ENCODE assay signal across 13 cellular contexts in genomic region chr10:80473096-80473657, GRCh38. TPM values are rescaled to one million over a fixed set of nuclear protein-coding genes. Genes with fewer than 3 reads are reported as not detected.
DNase-seq lines count a peak whose midpoint lies in the region; ATAC-seq and TF ChIP-seq lines count a peak whose summit lies in the region.
"Had no signal": no experiment of that assay in that cellular context is flagged by ENCODE, and none has a peak within 500 bp of the region (broad histone marks: within the 10 kb centered on the region; RNA-seq: fewer than 3 reads in every experiment).

No MANE protein-coding gene starts in this region.

- H3K27ac ChIP-seq in foreskin keratinocyte: peak overlapping the region; percentile 98

- DNase-seq in activated CD4-positive, alpha-beta T cell treated with anti-CD3 and anti-CD28 coated beads for 36 hours: peak; percentile 50
- DNase-seq in activated CD4-positive, alpha-beta T cell treated with anti-CD3 and anti-CD28 coated beads, Interleukin-2, amount 50 U/mL, for 4 hours: no peak
- DNase-seq in activated CD8-positive, alpha-beta T cell treated with anti-CD3 and anti-CD28 coated beads for 36 hours: peak; percentile 37
- DNase-seq in foreskin keratinocyte (no peak), glutamatergic neuron (no peak)
- DNase-seq: activated CD4-positive, alpha-beta T cell treated with anti-CD3 and anti-CD28 coated beads for 48 hours; colonic mucosa; NCI-H1105; PC-3 had no signal

- intact Hi-C loops in activated CD4-positive, alpha-beta T cell treated with anti-CD3 and anti-CD28 coated beads for 36 hours (cut with DNase I, micrococcal nuclease): no loop called here
- intact Hi-C loops in activated CD8-positive, alpha-beta T cell treated with anti-CD3 and anti-CD28 coated beads for 36 hours (cut with micrococcal nuclease): loop anchor here (2.0 to 10.0 kb wide), 2 partner anchors 14 to 268 kb away; partner anchors contain the start of gene ANXA11

- H3K27ac Mint-ChIP-seq in activated CD4-positive, alpha-beta T cell treated with anti-CD3 and anti-CD28 coated beads for 36 hours: peak overlapping the region; percentile 91
- peak overlapping the region; percentile 88 for H3K27ac Mint-ChIP-seq in activated CD8-positive, alpha-beta T cell treated with anti-CD3 and anti-CD28 coated beads for 36 hours
- H3K27ac Mint-ChIP-seq in stimulated activated naive CD8-positive, alpha-beta T cell treated with anti-CD3 and anti-CD28 coated beads, Interleukin-15, Interleukin-2, amounts not matched to agents 100 ng/mL and 50 ng/mL, for 24 hours: peak overlapping the region; percentile 98
- H3K27ac Mint-ChIP-seq in glutamatergic neuron (ENCODE audit: unreplicated experiment): no peak overlapping the region

- CTCF ChIA-PET in activated CD4-positive, alpha-beta T cell treated with anti-CD3 and anti-CD28 coated beads for 36 hours (lab: Charles Lee): interaction anchor here (0.9 to 21.2 kb wide), 5 partner anchors 13 to 31 kb away, joined by 4 to 372 read pairs (median 29); partner anchors contain the start of gene TSPAN14
- CTCF ChIA-PET in activated CD8-positive, alpha-beta T cell treated with anti-CD3 and anti-CD28 coated beads for 36 hours (lab: Charles Lee): interaction anchor here (0.9 to 37.8 kb wide), 6 partner anchors 8 to 54 kb away, joined by 3 to 1114 read pairs (median 38); no protein-coding TSS in a partner anchor

- peaks cover 93% of the 10 kb centered on the region for H3K4me1 Mint-ChIP-seq in activated CD4-positive, alpha-beta T cell treated with anti-CD3 and anti-CD28 coated beads for 36 hours
- peaks cover 87% of the 10 kb centered on the region for H3K4me1 Mint-ChIP-seq in activated CD8-positive, alpha-beta T cell treated with anti-CD3 and anti-CD28 coated beads for 36 hours (ENCODE audit: low read depth)
- peaks cover 96% of the 10 kb centered on the region for H3K4me1 Mint-ChIP-seq in stimulated activated naive CD8-positive, alpha-beta T cell treated with anti-CD3 and anti-CD28 coated beads, Interleukin-15, Interleukin-2, amounts not matched to agents 100 ng/mL and 50 ng/mL, for 24 hours (ENCODE audit: low read depth)
- peaks cover 36% of the 10 kb centered on the region for H3K4me1 Mint-ChIP-seq in glutamatergic neuron (ENCODE audit: low read depth, unreplicated experiment)

- peaks cover 4% of the 10 kb centered on the region for H3K9me3 Mint-ChIP-seq in activated CD4-positive, alpha-beta T cell treated with anti-CD3 and anti-CD28 coated beads for 36 hours (ENCODE audit: low read depth)
- peaks cover 7% of the 10 kb centered on the region for H3K9me3 Mint-ChIP-seq in activated CD8-positive, alpha-beta T cell treated with anti-CD3 and anti-CD28 coated beads for 36 hours
- no peaks in the 10 kb centered on the region for H3K9me3 Mint-ChIP-seq in stimulated activated naive CD8-positive, alpha-beta T cell treated with anti-CD3 and anti-CD28 coated beads, Interleukin-15, Interleukin-2, amounts not matched to agents 100 ng/mL and 50 ng/mL, for 24 hours
- H3K9me3 Mint-ChIP-seq in glutamatergic neuron (ENCODE audit: unreplicated experiment): peaks cover 8% of the 10 kb centered on the region

- TF ChIP-seq CTCF in activated CD8-positive, alpha-beta T cell treated with anti-CD3 and anti-CD28 coated beads for 36 hours (IDR thresholded peaks at IDR 0.05): no peak
- no peak for TF ChIP-seq CTCF in foreskin keratinocyte (conservative IDR thresholded peaks at IDR 0.05)
- no peak for TF ChIP-seq CTCF in glutamatergic neuron (IDR thresholded peaks at IDR 0.05; ENCODE audit: partially characterized antibody, unreplicated experiment)

- peaks cover 45% of the 10 kb centered on the region for H3K36me3 Mint-ChIP-seq in activated CD4-positive, alpha-beta T cell treated with anti-CD3 and anti-CD28 coated beads for 36 hours (ENCODE audit: low read depth)
- peaks cover 56% of the 10 kb centered on the region for H3K36me3 Mint-ChIP-seq in activated CD8-positive, alpha-beta T cell treated with anti-CD3 and anti-CD28 coated beads for 36 hours (ENCODE audit: low read depth)
- peaks cover 29% of the 10 kb centered on the region for H3K36me3 Mint-ChIP-seq in stimulated activated naive CD8-positive, alpha-beta T cell treated with anti-CD3 and anti-CD28 coated beads, Interleukin-15, Interleukin-2, amounts not matched to agents 100 ng/mL and 50 ng/mL, for 24 hours (ENCODE audit: low read depth)
- H3K36me3 Mint-ChIP-seq in glutamatergic neuron (ENCODE audit: unreplicated experiment): peaks cover 11% of the 10 kb centered on the region

- peak overlapping the region; percentile 61 for H3K4me3 Mint-ChIP-seq in activated CD4-positive, alpha-beta T cell treated with anti-CD3 and anti-CD28 coated beads for 36 hours
- peak overlapping the region; percentile 39 for H3K4me3 Mint-ChIP-seq in activated CD8-positive, alpha-beta T cell treated with anti-CD3 and anti-CD28 coated beads for 36 hours
- peak overlapping the region; percentile 66 for H3K4me3 Mint-ChIP-seq in stimulated activated naive CD8-positive, alpha-beta T cell treated with anti-CD3 and anti-CD28 coated beads, Interleukin-15, Interleukin-2, amounts not matched to agents 100 ng/mL and 50 ng/mL, for 24 hours
- no peak overlapping the region for H3K4me3 Mint-ChIP-seq in glutamatergic neuron (ENCODE audit: unreplicated experiment)

- H3K27me3 Mint-ChIP-seq in activated CD4-positive, alpha-beta T cell treated with anti-CD3 and anti-CD28 coated beads for 36 hours: no peaks in the 10 kb centered on the region
- no peaks in the 10 kb centered on the region for H3K27me3 Mint-ChIP-seq in activated CD8-positive, alpha-beta T cell treated with anti-CD3 and anti-CD28 coated beads for 36 hours
- H3K27me3 Mint-ChIP-seq in stimulated activated naive CD8-positive, alpha-beta T cell treated with anti-CD3 and anti-CD28 coated beads, Interleukin-15, Interleukin-2, amounts not matched to agents 100 ng/mL and 50 ng/mL, for 24 hours: no peaks in the 10 kb centered on the region
- H3K27me3 Mint-ChIP-seq in glutamatergic neuron (ENCODE audit: unreplicated experiment): peaks cover 2% of the 10 kb centered on the region

- H3K4me1 ChIP-seq in foreskin keratinocyte: peaks cover 60% of the 10 kb centered on the region

- H3K27me3 ChIP-seq in foreskin keratinocyte: no peaks in the 10 kb centered on the region
- H3K27me3 ChIP-seq: colonic mucosa, pancreas had no signal

- POLR2A ChIA-PET in activated CD4-positive, alpha-beta T cell treated with anti-CD3 and anti-CD28 coated beads for 36 hours (lab: Charles Lee): interaction anchor here (1.6 to 3.4 kb wide), 4 partner anchors 10 to 20 kb away, joined by 6 to 9 read pairs (median 8); no protein-coding TSS in a partner anchor
- POLR2A ChIA-PET in activated CD8-positive, alpha-beta T cell treated with anti-CD3 and anti-CD28 coated beads for 36 hours (lab: Charles Lee): interaction anchor here (1.6 to 16.7 kb wide), 6 partner anchors 8 to 28 kb away, joined by 3 to 223 read pairs (median 20); no protein-coding TSS in a partner anchor

- ATAC-seq in activated CD4-positive, alpha-beta T cell treated with anti-CD3 and anti-CD28 coated beads for 36 hours: no peak
- no peak for ATAC-seq in activated CD8-positive, alpha-beta T cell treated with anti-CD3 and anti-CD28 coated beads for 36 hours
- ATAC-seq in foreskin keratinocyte (no peak), GM21723 (IDR thresholded peaks at IDR 0.05; ENCODE audit: unreplicated experiment) (no peak), GM21619 (IDR thresholded peaks at IDR 0.05; ENCODE audit: unreplicated experiment) (no peak)
- ATAC-seq: PC-3 had no signal

RNA-seq across cellular contexts. Expression of gene TSPAN14, which starts 19.1 kb away (rescaled TPM):
- total RNA-seq in activated CD4-positive, alpha-beta T cell treated with anti-CD3 and anti-CD28 coated beads for 36 hours: 10 to 100 TPM; 37.6 to 43.8 TPM
- total RNA-seq in activated CD8-positive, alpha-beta T cell treated with anti-CD3 and anti-CD28 coated beads for 36 hours: 10 to 100 TPM; 43.9 to 45.5 TPM
- total RNA-seq in foreskin keratinocyte (105 and 139 TPM in 2 replicates), glutamatergic neuron (ENCODE audit: unreplicated experiment) (141 TPM)
- polyA plus RNA-seq in foreskin keratinocyte: 76.4 and 110 TPM in 2 replicates
- total RNA-seq: PC-3 had no signal

Comparison
In these comparisons a context has a peak if more than half of its experiments do, and no peak if none do; other contexts are left out.
1. DNase-seq: peak in activated CD4-positive, alpha-beta T cell treated with anti-CD3 and anti-CD28 coated beads for 36 hours (single experiment) and activated CD8-positive, alpha-beta T cell treated with anti-CD3 and anti-CD28 coated beads for 36 hours (single experiment); none in activated CD4-positive, alpha-beta T cell treated with anti-CD3 and anti-CD28 coated beads, Interleukin-2, amount 50 U/mL, for 4 hours (0 of 2), foreskin keratinocyte (0 of 2) and glutamatergic neuron (single experiment).